In genomic region chr12:116708826-116709756, GRCh38 we compare ENCODE assay signal across 8 cellular contexts. TPM values are rescaled to one million over a fixed set of nuclear protein-coding genes. Genes with fewer than 3 reads are reported as not detected.
DNase-seq lines count a peak whose midpoint lies in the region; ATAC-seq and TF ChIP-seq lines count a peak whose summit lies in the region.

No MANE protein-coding gene starts in this region.

- peak; percentile 96 for DNase-seq in G401 (ENCODE audit: low spot score)
- peak; percentile 44 for DNase-seq in MG63
- peak; percentile 69 for DNase-seq in RPMI7951 (ENCODE audit: low read depth)
- DNase-seq in activated naive CD4-positive, alpha-beta T cell treated with Interleukin-2 at 50 U/mL for 16 hours: peak; percentile 41
- peak in 1 of 2 donors; percentile 32 for DNase-seq in foreskin keratinocyte

- H3K27ac ChIP-seq in foreskin keratinocyte (no peak overlapping the region), parathyroid adenoma (no peak overlapping the region)

- TF ChIP-seq CTCF in foreskin keratinocyte (conservative IDR thresholded peaks at IDR 0.05) (peak; percentile 70), parathyroid adenoma (IDR thresholded peaks at IDR 0.05) (peak; percentile 56)

- H3K27me3 ChIP-seq in MG63 (peaks cover 13% of the 10 kb centered on the region), foreskin keratinocyte (peaks cover 17% of the 10 kb centered on the region), parathyroid adenoma (ENCODE audit: control insufficient read depth, insufficient read depth, low read length) (peaks cover 3% of the 10 kb centered on the region)

- no peaks in the 10 kb centered on the region for H3K79me2 ChIP-seq in parathyroid adenoma

- peak overlapping the region; percentile 48 for H2AFZ ChIP-seq in parathyroid adenoma

- in situ Hi-C loops in G401 (cut with HindIII; ENCODE audit: low sequenced_read_pairs): loop anchor here (25.0 kb wide), 1 partner anchor 303 kb away; no protein-coding TSS in a partner anchor

- H3K9ac ChIP-seq in parathyroid adenoma: no peak overlapping the region

- H3K36me3 ChIP-seq in MG63 (no peaks in the 10 kb centered on the region), parathyroid adenoma (ENCODE audit: control insufficient read depth, insufficient read depth, low read length) (no peaks in the 10 kb centered on the region)

- peaks cover 8% of the 10 kb centered on the region for H3K4me1 ChIP-seq in foreskin keratinocyte
- peaks cover 5% of the 10 kb centered on the region for H3K4me1 ChIP-seq in parathyroid adenoma

- ATAC-seq in foreskin keratinocyte: peak; percentile 53
- no peak for ATAC-seq in HG03565 (IDR thresholded peaks at IDR 0.05; ENCODE audit: unreplicated experiment)
- ATAC-seq in HG03139 (IDR thresholded peaks at IDR 0.05; ENCODE audit: unreplicated experiment): no peak

- H3K4me3 ChIP-seq in MG63: no peak overlapping the region
- no peak overlapping the region for H3K4me3 ChIP-seq in parathyroid adenoma (ENCODE audit: low read depth, low read length)

- no peaks in the 10 kb centered on the region for H3K9me3 ChIP-seq in MG63
- no peaks in the 10 kb centered on the region for H3K9me3 ChIP-seq in parathyroid adenoma (ENCODE audit: control insufficient read depth, low read length)

- no peak overlapping the region for H3K4me2 ChIP-seq in parathyroid adenoma (ENCODE audit: low read length)

RNA-seq across cellular contexts. Expression of gene SPRING1, which starts 28.8 kb away (rescaled TPM):
- 37.4 and 46.3 TPM in 2 replicates for total RNA-seq in G401 (2014; rRNA removed; shearing (Covaris generic))
- 12.5 and 14.1 TPM in 2 replicates for total RNA-seq in MG63 (2014; rRNA removed; shearing (Covaris generic); ENCODE audit: low replicate concordance)
- 16.3 and 17.6 TPM in 2 replicates for total RNA-seq in RPMI7951 (2014; rRNA removed; shearing (Covaris generic))
- total RNA-seq in foreskin keratinocyte: 25.1 and 26.0 TPM in 2 replicates
- 14.4 and 16.7 TPM in 2 replicates for polyA plus RNA-seq in foreskin keratinocyte

RNA-seq across cellular contexts. Expression of gene RNFT2, which starts 29.0 kb away (rescaled TPM):
- 5.3 and 7.8 TPM in 2 replicates for total RNA-seq in G401 (2014; rRNA removed; shearing (Covaris generic))
- total RNA-seq in MG63 (2014; rRNA removed; shearing (Covaris generic); ENCODE audit: low replicate concordance): 1.1 and 1.2 TPM in 2 replicates
- total RNA-seq in RPMI7951 (2014; rRNA removed; shearing (Covaris generic)): 2.4 and 3.4 TPM in 2 replicates
- 1.3 and 2.6 TPM in 2 replicates for total RNA-seq in foreskin keratinocyte
- 0.69 and 2.0 TPM in 2 replicates for polyA plus RNA-seq in foreskin keratinocyte
